8 cellular contexts compared by ENCODE assay signal in the genomic region with DNA sequence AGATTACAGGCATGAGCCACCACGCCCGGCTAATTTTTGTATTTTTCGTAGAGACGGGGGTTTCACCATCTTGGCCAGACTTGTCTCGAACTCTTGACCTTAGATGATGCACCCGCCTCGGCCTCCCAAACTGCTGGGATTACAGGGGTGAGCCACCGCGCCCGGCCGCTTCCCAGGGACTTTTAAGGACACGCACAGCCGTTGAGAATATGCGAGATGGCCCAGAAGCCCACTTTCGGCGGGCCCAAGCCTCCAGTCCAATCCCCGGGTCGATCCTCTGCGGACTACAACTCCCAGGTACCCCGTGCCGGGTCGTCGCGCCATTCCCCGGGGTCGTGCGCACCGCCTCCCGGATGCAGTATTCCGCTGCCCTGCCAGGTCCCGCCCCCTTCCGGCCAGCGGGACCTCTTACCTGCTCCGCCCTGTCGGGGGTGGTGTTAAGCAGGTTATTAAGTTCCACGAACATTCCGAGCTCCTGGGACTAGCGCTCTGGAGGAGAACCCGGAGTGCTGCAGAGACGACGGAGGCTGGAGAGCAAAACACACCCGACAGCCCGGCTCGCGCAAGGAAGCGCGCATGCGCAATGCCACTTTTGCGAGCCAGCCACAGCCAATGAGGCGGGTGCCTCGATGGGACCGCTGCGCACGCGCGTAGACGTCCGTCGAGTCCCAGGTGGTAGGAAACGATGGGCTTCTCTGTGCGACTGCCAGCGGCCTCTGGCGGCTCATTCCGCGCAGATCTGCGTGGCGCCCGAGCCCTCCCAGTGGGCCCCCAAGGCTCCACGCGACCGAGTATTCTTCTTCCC. TPM values are rescaled to one million over a fixed set of nuclear protein-coding genes. Genes with fewer than 3 reads are reported as not detected.
DNase-seq lines count a peak whose midpoint lies in the region; ATAC-seq and TF ChIP-seq lines count a peak whose summit lies in the region.

Gene ELP6, minus strand, starts transcription at position 588 of the 805 bp plus-strand sequence. Its CDS starts 122 bp downstream, at position 466.

- DNase-seq in NCI-H2081 (lab: John Stamatoyannopoulos, UW), result peak; percentile 76 to 83
- DNase-seq in T1000 (lab: John Stamatoyannopoulos, UW), result peak; percentile 99
- DNase-seq in astrocyte of the hippocampus (ENCODE audit: low read depth, low spot score), result peak; percentile 98
- DNase-seq in hepatocyte (ENCODE audit: low spot score), result peak; percentile 99
- DNase-seq in retina, result peak; percentile 100

- ATAC-seq in GM18511 (IDR thresholded peaks at IDR 0.05; ENCODE audit: unreplicated experiment) (peak; percentile 95), HG03039 (IDR thresholded peaks at IDR 0.05; ENCODE audit: unreplicated experiment) (peak; percentile 87)

- H3K4me3 ChIP-seq in hepatocyte, result peak within 1 kb of the TSS; percentile 76

- H3K9me3 ChIP-seq in hepatocyte (ENCODE audit: low read depth), result no peaks in the 10 kb centered on the region

- H3K27me3 ChIP-seq in hepatocyte, result no peaks in the 10 kb centered on the region

- peaks cover 7% of the 10 kb centered on the region for H3K4me1 ChIP-seq in hepatocyte (ENCODE audit: insufficient read depth)

- H3K79me2 ChIP-seq in hepatocyte, result peaks cover 24% of the 10 kb centered on the region

- peak; percentile 67 for TF ChIP-seq CTCF in 22Rv1 (IDR thresholded peaks at IDR 0.05)
- peak; percentile 73 for TF ChIP-seq CTCF in hepatocyte (IDR thresholded peaks at IDR 0.05; ENCODE audit: poor library complexity)

- H3K4me2 ChIP-seq in hepatocyte, result peak within 1 kb of the TSS; percentile 89

- H3K9me2 ChIP-seq in hepatocyte (replicated peaks; ENCODE audit: insufficient read depth), result no peaks in the 10 kb centered on the region

- no peaks in the 10 kb centered on the region for H4K20me1 ChIP-seq in hepatocyte (ENCODE audit: insufficient read depth, poor library complexity, severe bottlenecking)

- under 1% methylated on average over 62 of the region's 71 CpGs for WGBS in hepatocyte (ENCODE audit: low lambda C conversion rate, missing lambda C conversion rate)

- peak within 1 kb of the TSS; percentile 89 for H2AFZ ChIP-seq in hepatocyte

- H3K36me3 ChIP-seq in hepatocyte (replicated peaks; ENCODE audit: insufficient read depth, low read depth), result no peaks in the 10 kb centered on the region

- H3K27ac ChIP-seq in 22Rv1 (peak within 1 kb of the TSS; percentile 98), hepatocyte (peak within 1 kb of the TSS; percentile 98)

RNA-seq across cellular contexts. Expression of gene ELP6, which starts in this region (rescaled TPM):
- total RNA-seq in hepatocyte, result 21.1 and 34.4 TPM in 2 replicates
- 32.6 and 37.3 TPM in 2 replicates for polyA plus RNA-seq in hepatocyte

Comparison
In these comparisons a context has a peak if more than half of its experiments do, and no peak if none do; other contexts are left out.
1. Peak in every context shown above with its lines: DNase-seq, ATAC-seq, H3K4me3 ChIP-seq and H3K27ac ChIP-seq.